ENCODE assay signal across 9 cellular contexts in genomic region chr12:95918194-95918993, GRCh38. TPM values are rescaled to one million over a fixed set of nuclear protein-coding genes. Genes with fewer than 3 reads are reported as not detected.
A peak's percentile ranks its signal among the peaks of the same experiment; 100 is the strongest.
DNase-seq lines count a peak whose midpoint lies in the region; ATAC-seq, FAIRE-seq and TF ChIP-seq lines count a peak whose summit lies in the region.
"Had no signal": no experiment of that assay in that cellular context is flagged by ENCODE, and none has a peak within 500 bp of the region (broad histone marks: within the 10 kb centered on the region; RNA-seq: fewer than 3 reads in every experiment).

No MANE protein-coding gene starts in this region.

- no peak overlapping the region for H3K27ac Mint-ChIP-seq in Caco-2 (ENCODE audit: unreplicated experiment)
- H3K27ac Mint-ChIP-seq in activated T-cell treated with anti-CD3 and anti-CD28 coated beads, Interleukin-2, amount 50 U/mL, for 24 hours, result no peak overlapping the region

- peaks cover 3% of the 10 kb centered on the region for H3K27me3 Mint-ChIP-seq in Caco-2 (ENCODE audit: insufficient read depth, unreplicated experiment)
- H3K27me3 Mint-ChIP-seq in activated T-cell treated with anti-CD3 and anti-CD28 coated beads, Interleukin-2, amount 50 U/mL, for 24 hours, result peaks cover 3% of the 10 kb centered on the region

- intact Hi-C loops in Caco-2 (cut with micrococcal nuclease; ENCODE audit: unreplicated experiment), result loop anchor here (1.0 to 2.0 kb wide), 4 partner anchors 24 to 80 kb away; partner anchors contain the start of genes AMDHD1 and CCDC38
- intact Hi-C loops in pancreas (cut with DNase I), result loop anchor here in 1 of 3 donors (5.0 kb wide), 1 partner anchor 79 kb away; the partner anchor contains the start of gene HAL

- no peak overlapping the region for H3K27ac ChIP-seq in HL-60 (replicated peaks)
- no peak overlapping the region for H3K27ac ChIP-seq in pancreas

- WGBS in pancreas, 2 donors, result 19 to 23% methylated on average over 7 of the region's 7 CpGs

- FAIRE-seq in pancreas (lab: Jason Lieb, UNC), result no peak
- FAIRE-seq: TTC549 had no signal

- peaks cover 9% of the 10 kb centered on the region for H3K9me3 Mint-ChIP-seq in Caco-2 (ENCODE audit: unreplicated experiment)
- H3K9me3 Mint-ChIP-seq in activated T-cell treated with anti-CD3 and anti-CD28 coated beads, Interleukin-2, amount 50 U/mL, for 24 hours, result no peaks in the 10 kb centered on the region

- ATAC-seq in GM19452 (IDR thresholded peaks at IDR 0.05; ENCODE audit: unreplicated experiment) (peak; percentile 92), pancreas (peak; percentile 53 to 95 (median 92))

- no TSS peak for BruUV-seq in Caco-2 (replicated peaks; lab: Mats Ljungman, UMichigan)

- H3K9me3 ChIP-seq in Caco-2, result no peaks in the 10 kb centered on the region
- no peaks in the 10 kb centered on the region for H3K9me3 ChIP-seq in pancreas

- no peaks in the 10 kb centered on the region for H3K36me3 Mint-ChIP-seq in Caco-2 (ENCODE audit: insufficient read depth, unreplicated experiment)
- no peaks in the 10 kb centered on the region for H3K36me3 Mint-ChIP-seq in activated T-cell treated with anti-CD3 and anti-CD28 coated beads, Interleukin-2, amount 50 U/mL, for 24 hours (ENCODE audit: low read depth)

- H3K4me1 ChIP-seq in Caco-2 (no peaks in the 10 kb centered on the region), pancreas (no peaks in the 10 kb centered on the region)

- H3K36me3 ChIP-seq in Caco-2 (ENCODE audit: control insufficient read depth, insufficient read depth, low read length), result no peaks in the 10 kb centered on the region
- no peaks in the 10 kb centered on the region for H3K36me3 ChIP-seq in pancreas

- TF ChIP-seq CTCF in Caco-2 (IDR thresholded peaks at IDR 0.05; ENCODE audit: insufficient read depth in 1 of 2, low read depth in 1 of 2, low read length in 1 of 2, severe bottlenecking in 1 of 2, unreplicated experiment in 1 of 2) (peak; percentile 81 to 88), HL-60 (IDR thresholded peaks at IDR 0.05; ENCODE audit: insufficient read depth, low read length) (peak; percentile 93), foreskin fibroblast (IDR thresholded peaks at IDR 0.05; ENCODE audit: low read depth, low read length) (peak; percentile 84), pancreas (IDR thresholded peaks at IDR 0.05) (peak; percentile 57 to 80 (median 73))

- POLR2A ChIA-PET in Caco-2 (lab: Charles Lee), result no interaction called here

- DNase-seq in Caco-2 (peak; percentile 56 to 66), HL-60 (ENCODE audit: low read depth in 1 of 2, low spot score in 1 of 2) (peak; percentile 27 to 60), NOMO-1 (lab: John Stamatoyannopoulos, UW; ENCODE audit: unreplicated experiment in 2 of 2) (peak; percentile 18 to 68), foreskin fibroblast (peak; percentile 32 to 68), pancreas (peak in 3 of 6 donors; percentile 26 to 48 (median 28)), cortex of kidney (lab: John Stamatoyannopoulos, UW) (no peak)
- DNase-seq in activated T-cell treated with anti-CD3 and anti-CD28 coated beads, Interleukin-2, amount 50 U/mL, for 24 hours, result peak; percentile 32

- no peak overlapping the region for H3K4me3 Mint-ChIP-seq in Caco-2 (ENCODE audit: unreplicated experiment)
- H3K4me3 Mint-ChIP-seq in activated T-cell treated with anti-CD3 and anti-CD28 coated beads, Interleukin-2, amount 50 U/mL, for 24 hours, result no peak overlapping the region

- H3K4me1 Mint-ChIP-seq in Caco-2 (ENCODE audit: low read depth, unreplicated experiment), result no peaks in the 10 kb centered on the region
- H3K4me1 Mint-ChIP-seq in activated T-cell treated with anti-CD3 and anti-CD28 coated beads, Interleukin-2, amount 50 U/mL, for 24 hours (ENCODE audit: low read depth), result no peaks in the 10 kb centered on the region

- H3K27me3 ChIP-seq in Caco-2 (replicated peaks; ENCODE audit: control insufficient read depth, insufficient read depth, low read length), result no peaks in the 10 kb centered on the region
- peaks cover 5% of the 10 kb centered on the region for H3K27me3 ChIP-seq in HL-60 (ENCODE audit: insufficient read depth, poor library complexity, severe bottlenecking)
- no peaks in the 10 kb centered on the region for H3K27me3 ChIP-seq in pancreas

- CTCF ChIA-PET in Caco-2 (lab: Charles Lee), result interaction anchor here (0.8 to 2.4 kb wide), 5 partner anchors 24 to 332 kb away, joined by 3 to 24 read pairs (median 6); partner anchors contain the start of genes CCDC38 and HAL

- H3K4me3 ChIP-seq in Caco-2 (ENCODE audit: low read depth, low read length) (no peak overlapping the region), HL-60 (replicated peaks; ENCODE audit: insufficient read depth, low read length) (no peak overlapping the region), foreskin fibroblast (ENCODE audit: low read depth in 1 of 2, low read length in 2 of 2) (no peak overlapping the region), pancreas (no peak overlapping the region)

RNA-seq across cellular contexts. Expression of gene CCDC38, which starts 24.0 kb away (rescaled TPM):
- total RNA-seq in Caco-2 (2022) (not detected in 2 replicates), pancreas (not detected)
- polyA plus RNA-seq in pancreas, result under 1 TPM in 1 of 2 donors, not detected in 1; 0.05 TPM

RNA-seq across cellular contexts. Expression of gene AMDHD1, which starts 24.7 kb away (rescaled TPM):
- total RNA-seq in Caco-2 (2022) (0.32 and 0.61 TPM in 2 replicates), pancreas (1 to 10 TPM in 2 of 6 donors, under 1 TPM in 4; 0.55 to 1.1 (median 0.81) TPM)
- 1 to 10 TPM; 1.1 to 1.8 TPM for polyA plus RNA-seq in pancreas

RNA-seq across cellular contexts. Expression of gene SNRPF, which starts 59.6 kb away (rescaled TPM):
- total RNA-seq in Caco-2 (2022) (48.0 and 54.2 TPM in 2 replicates), pancreas (1 to 10 TPM; 4.8 to 9.1 (median 6.5) TPM)
- 10 to 100 TPM; 17.3 to 21.7 TPM for polyA plus RNA-seq in pancreas
